Comparison of ENCODE assay signal across 8 cellular contexts in the genomic region with DNA sequence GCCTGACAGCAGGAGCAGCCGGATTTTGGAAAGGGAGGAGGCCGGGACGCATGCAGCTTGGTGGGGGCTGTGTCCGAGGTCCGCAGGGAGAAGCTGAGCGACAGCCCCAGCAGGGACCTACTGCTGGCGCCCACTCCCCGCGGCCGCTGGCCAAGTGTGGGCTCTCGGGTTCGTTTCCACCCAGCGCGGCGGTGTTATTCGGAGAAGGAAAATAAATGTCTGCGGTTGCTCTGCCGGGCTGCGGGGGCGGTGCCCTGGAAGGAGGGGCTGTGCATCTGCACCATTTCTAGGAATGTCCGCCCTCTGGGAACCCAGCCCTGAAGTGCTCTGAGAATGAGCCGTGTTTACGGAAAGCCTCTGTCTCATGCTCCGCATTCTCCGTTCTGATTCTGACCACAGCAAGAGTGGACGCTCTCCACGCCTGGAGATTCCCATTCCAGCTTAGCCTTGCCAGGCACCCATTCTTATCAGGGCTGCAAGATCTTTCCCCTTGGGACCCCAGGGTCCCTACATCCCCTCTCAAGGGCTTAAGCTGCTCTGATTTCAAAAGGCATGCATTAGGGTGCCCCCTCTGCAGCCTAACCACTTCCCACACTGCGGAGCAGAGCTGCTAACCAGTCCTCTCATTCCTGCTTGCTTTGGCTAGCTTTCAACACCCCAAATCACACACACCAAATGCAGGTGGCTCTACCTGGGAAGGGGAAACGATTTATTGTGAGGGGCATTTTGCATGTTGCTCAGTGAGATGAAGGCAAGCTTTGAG.
DNase-seq lines count a peak whose midpoint lies in the region; ATAC-seq and TF ChIP-seq lines count a peak whose summit lies in the region.

No MANE protein-coding gene starts in this region.

- peak overlapping the region in 1 of 2 donors; percentile 19 for H3K9ac ChIP-seq in colonic mucosa (ENCODE audit: low read depth in 2 of 2, low read length in 2 of 2)

- H3K4me3 ChIP-seq in colonic mucosa, result no peak overlapping the region

- peak; percentile 41 for ATAC-seq in stimulated activated memory B cell treated with anti-CD40 and anti-IgM and Interleukin-4, amounts not matched to agents 10 μg/mL and 1 μg/mL and 100 μg/mL, for 72 hours
- no peak for ATAC-seq in activated CD4-positive, CD25-positive, alpha-beta regulatory T cell treated with anti-CD3 and anti-CD28 coated beads, Interleukin-2, amount 50 U/mL, for 24 hours
- no peak for ATAC-seq in GM21825 (IDR thresholded peaks at IDR 0.05; ENCODE audit: unreplicated experiment)
- no peak for ATAC-seq in HG03135 (IDR thresholded peaks at IDR 0.05; ENCODE audit: unreplicated experiment)

- no peaks in the 10 kb centered on the region for H3K36me3 Mint-ChIP-seq in stimulated activated memory B cell treated with anti-CD40 and anti-IgM and Interleukin-4, amounts not matched to agents 10 μg/mL and 1 μg/mL and 100 μg/mL, for 72 hours

- DNase-seq in A172 (ENCODE audit: low spot score) (peak; percentile 77), HS-5 (ENCODE audit: low read depth) (peak; percentile 56), colonic mucosa (peak; percentile 63), kidney tubule cell (ENCODE audit: low spot score) (peak; percentile 60)

- H3K27ac Mint-ChIP-seq in stimulated activated memory B cell treated with anti-CD40 and anti-IgM and Interleukin-4, amounts not matched to agents 10 μg/mL and 1 μg/mL and 100 μg/mL, for 72 hours, result no peak overlapping the region

- H3K27me3 ChIP-seq in colonic mucosa, result no peaks in the 10 kb centered on the region

- TF ChIP-seq CTCF in colonic mucosa (IDR thresholded peaks at IDR 0.05), result no peak

- H3K4me1 Mint-ChIP-seq in stimulated activated memory B cell treated with anti-CD40 and anti-IgM and Interleukin-4, amounts not matched to agents 10 μg/mL and 1 μg/mL and 100 μg/mL, for 72 hours, result no peaks in the 10 kb centered on the region

- peak overlapping the region; percentile 49 for H3K27ac ChIP-seq in colonic mucosa

- H3K27me3 Mint-ChIP-seq in stimulated activated memory B cell treated with anti-CD40 and anti-IgM and Interleukin-4, amounts not matched to agents 10 μg/mL and 1 μg/mL and 100 μg/mL, for 72 hours, result peaks cover 31% of the 10 kb centered on the region

- H3K36me3 ChIP-seq in colonic mucosa, result no peaks in the 10 kb centered on the region

- H3K9me3 ChIP-seq in colonic mucosa, result no peaks in the 10 kb centered on the region

- intact Hi-C loops in colonic mucosa (cut with DNase I), result no loop called here

- H3K9me3 Mint-ChIP-seq in stimulated activated memory B cell treated with anti-CD40 and anti-IgM and Interleukin-4, amounts not matched to agents 10 μg/mL and 1 μg/mL and 100 μg/mL, for 72 hours, result peaks cover 7% of the 10 kb centered on the region

- no peaks in the 10 kb centered on the region for H3K4me1 ChIP-seq in colonic mucosa

- H3K4me3 Mint-ChIP-seq in stimulated activated memory B cell treated with anti-CD40 and anti-IgM and Interleukin-4, amounts not matched to agents 10 μg/mL and 1 μg/mL and 100 μg/mL, for 72 hours, result no peak overlapping the region
